8 cellular contexts compared by ENCODE assay signal in genomic region chr16:74667215-74667765, GRCh38. TPM values are rescaled to one million over a fixed set of nuclear protein-coding genes. Genes with fewer than 3 reads are reported as not detected.
A peak's percentile ranks its signal among the peaks of the same experiment; 100 is the strongest.
DNase-seq lines count a peak whose midpoint lies in the region; ATAC-seq and TF ChIP-seq lines count a peak whose summit lies in the region.

No MANE protein-coding gene starts in this region.

- TF ChIP-seq CTCF in CD14-positive monocyte (IDR thresholded peaks at IDR 0.05) (no peak), mesothelial cell of epicardium (IDR thresholded peaks at IDR 0.05; ENCODE audit: unreplicated experiment) (no peak)

- no peaks in the 10 kb centered on the region for H3K9me3 ChIP-seq in effector memory CD4-positive, alpha-beta T cell (ENCODE audit: control insufficient read depth, low read length)

- H3K27ac Mint-ChIP-seq in CD14-positive monocyte: peak overlapping the region in 1 of 7 donors; percentile 65
- H3K27ac Mint-ChIP-seq in mesothelial cell of epicardium: peak overlapping the region; percentile 97
- peak overlapping the region; percentile 96 for H3K27ac Mint-ChIP-seq in stimulated activated naive CD8-positive, alpha-beta T cell treated with anti-CD3 and anti-CD28 coated beads, Interleukin-15, Interleukin-2, amounts not matched to agents 100 ng/mL and 50 ng/mL, for 24 hours

- H3K4me1 ChIP-seq in effector memory CD4-positive, alpha-beta T cell (ENCODE audit: control insufficient read depth, insufficient read depth, low read length, poor library complexity, severe bottlenecking): peaks cover 20% of the 10 kb centered on the region

- no peak overlapping the region for H3K27ac ChIP-seq in effector memory CD4-positive, alpha-beta T cell (ENCODE audit: insufficient read depth, low read length, poor library complexity, severe bottlenecking)

- H3K36me3 Mint-ChIP-seq in CD14-positive monocyte (peaks cover 25 to 40% of the 10 kb centered on the region in 2 donors), mesothelial cell of epicardium (peaks cover 14% of the 10 kb centered on the region)
- H3K36me3 Mint-ChIP-seq in stimulated activated naive CD8-positive, alpha-beta T cell treated with anti-CD3 and anti-CD28 coated beads, Interleukin-15, Interleukin-2, amounts not matched to agents 100 ng/mL and 50 ng/mL, for 24 hours (ENCODE audit: low read depth): peaks cover 40% of the 10 kb centered on the region

- peaks cover 22% of the 10 kb centered on the region for H3K36me3 ChIP-seq in effector memory CD4-positive, alpha-beta T cell (ENCODE audit: control insufficient read depth, insufficient read depth, low read length)

- H3K9me3 Mint-ChIP-seq in CD14-positive monocyte (no peaks in the 10 kb centered on the region), mesothelial cell of epicardium (peaks cover 12% of the 10 kb centered on the region)
- H3K9me3 Mint-ChIP-seq in stimulated activated naive CD8-positive, alpha-beta T cell treated with anti-CD3 and anti-CD28 coated beads, Interleukin-15, Interleukin-2, amounts not matched to agents 100 ng/mL and 50 ng/mL, for 24 hours: no peaks in the 10 kb centered on the region

- H3K27me3 Mint-ChIP-seq in CD14-positive monocyte (ENCODE audit: low read depth in 3 of 3) (peaks cover 0 to 1% (median 0%) of the 10 kb centered on the region in 3 donors), mesothelial cell of epicardium (ENCODE audit: low read depth) (peaks cover 10% of the 10 kb centered on the region)
- no peaks in the 10 kb centered on the region for H3K27me3 Mint-ChIP-seq in stimulated activated naive CD8-positive, alpha-beta T cell treated with anti-CD3 and anti-CD28 coated beads, Interleukin-15, Interleukin-2, amounts not matched to agents 100 ng/mL and 50 ng/mL, for 24 hours

- no peak for DNase-seq in CD14-positive monocyte (ENCODE audit: low spot score)
- peak; percentile 62 for DNase-seq in HK-2 (ENCODE audit: unreplicated experiment)
- DNase-seq in UCSD-AML1 (lab: John Stamatoyannopoulos, UW; ENCODE audit: unreplicated experiment): peak; percentile 37
- DNase-seq in effector memory CD4-positive, alpha-beta T cell: peak in 2 of 3 donors; percentile 2 to 11
- DNase-seq in mesothelial cell of epicardium (ENCODE audit: low spot score in 2 of 2, unreplicated experiment in 2 of 2): peak in 1 of 2 experiments; percentile 41

- intact Hi-C loops in CD14-positive monocyte (cut with micrococcal nuclease): loop anchor here (2.0 to 5.0 kb wide), 2 partner anchors 32 to 370 kb away; partner anchors contain the start of gene PSMD7 (in 1 of the 2)

- H3K4me3 ChIP-seq in effector memory CD4-positive, alpha-beta T cell (ENCODE audit: insufficient read depth, low read depth, low read length, poor library complexity, severe bottlenecking): peak overlapping the region; percentile 56

- peak overlapping the region; percentile 90 to 95 for H3K4me3 Mint-ChIP-seq in CD14-positive monocyte
- peak overlapping the region; percentile 94 for H3K4me3 Mint-ChIP-seq in mesothelial cell of epicardium
- peak overlapping the region; percentile 87 for H3K4me3 Mint-ChIP-seq in stimulated activated naive CD8-positive, alpha-beta T cell treated with anti-CD3 and anti-CD28 coated beads, Interleukin-15, Interleukin-2, amounts not matched to agents 100 ng/mL and 50 ng/mL, for 24 hours

- ATAC-seq in HG03196 (IDR thresholded peaks at IDR 0.05; ENCODE audit: unreplicated experiment) (no peak), HG02623 (IDR thresholded peaks at IDR 0.05; ENCODE audit: unreplicated experiment) (no peak)

- peaks cover 15% of the 10 kb centered on the region for H3K4me1 Mint-ChIP-seq in CD14-positive monocyte
- H3K4me1 Mint-ChIP-seq in mesothelial cell of epicardium: peaks cover 15% of the 10 kb centered on the region
- H3K4me1 Mint-ChIP-seq in stimulated activated naive CD8-positive, alpha-beta T cell treated with anti-CD3 and anti-CD28 coated beads, Interleukin-15, Interleukin-2, amounts not matched to agents 100 ng/mL and 50 ng/mL, for 24 hours (ENCODE audit: low read depth): peaks cover 48% of the 10 kb centered on the region

- no peaks in the 10 kb centered on the region for H3K27me3 ChIP-seq in effector memory CD4-positive, alpha-beta T cell (replicated peaks; ENCODE audit: control insufficient read depth, insufficient read depth, low read length, poor library complexity, severe bottlenecking)

RNA-seq across cellular contexts. Expression of gene RFWD3, which starts 0.6 kb away (rescaled TPM):
- polyA plus RNA-seq in CD14-positive monocyte: 1 to 10 TPM; 5.0 to 8.4 TPM
- total RNA-seq in mesothelial cell of epicardium: 32.7 to 36.8 TPM (median 35.3 TPM) in 3 replicates

RNA-seq across cellular contexts. Expression of gene MLKL, which starts 33.4 kb away (rescaled TPM):
- 10 to 100 TPM; 33.6 to 37.8 TPM for polyA plus RNA-seq in CD14-positive monocyte
- total RNA-seq in mesothelial cell of epicardium: not detected in 3 replicates
